ENCODE assay signal across 8 cellular contexts in the genomic region with DNA sequence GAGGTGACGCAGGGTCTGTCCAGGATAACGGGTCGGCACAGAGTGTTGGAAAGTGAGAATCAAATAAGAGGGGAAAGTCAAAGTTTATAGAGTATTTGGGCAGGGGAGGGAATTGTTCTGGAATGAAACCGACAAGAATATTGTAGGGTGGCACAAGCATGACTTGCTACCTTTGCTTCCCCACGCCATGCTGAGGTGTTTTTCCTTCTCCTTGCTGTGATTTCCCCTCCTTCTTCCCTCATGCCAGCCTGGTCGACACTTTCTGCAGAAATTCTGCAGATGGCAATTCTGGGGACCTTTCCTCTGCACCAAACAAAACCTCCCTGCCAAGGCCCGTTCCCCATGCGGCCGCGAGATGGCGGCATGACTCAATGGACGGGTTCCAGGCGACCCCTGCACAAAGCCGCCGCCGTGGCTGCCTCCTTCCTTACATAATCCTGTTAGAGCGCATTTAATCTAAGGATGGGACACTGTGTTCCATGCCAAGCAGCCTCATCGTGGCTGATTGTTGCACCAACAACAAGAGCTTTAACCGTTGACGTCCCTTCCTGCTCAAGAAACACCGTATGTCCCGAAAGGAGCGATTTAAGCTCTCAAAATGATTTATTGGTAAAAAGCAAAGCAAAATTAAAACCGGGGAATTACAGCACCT. TPM values are rescaled to one million over a fixed set of nuclear protein-coding genes. Genes with fewer than 3 reads are reported as not detected.
DNase-seq lines count a peak whose midpoint lies in the region; ATAC-seq, FAIRE-seq and TF ChIP-seq lines count a peak whose summit lies in the region.

A gene (minus strand): TSS at position 290 of the 652 bp plus-strand sequence. CDS start 10,616 bp downstream, outside the sequence.

- H2AFZ ChIP-seq in SK-N-SH (ENCODE audit: low read depth) = peak within 1 kb of the TSS; percentile 65

- 7% methylated on average over 17 of the region's 24 CpGs for WGBS in SK-N-SH (ENCODE audit: low lambda C conversion rate)
- WGBS in pancreas, 2 donors = 0 to 1% methylated on average over 24 of the region's 24 CpGs
- WGBS in thyroid gland, 2 donors = 3% methylated on average over 24 of the region's 24 CpGs

- H3K9me3 ChIP-seq in SK-N-SH (no peaks in the 10 kb centered on the region), cardiac muscle cell (ENCODE audit: low read depth) (no peaks in the 10 kb centered on the region), pancreas (no peaks in the 10 kb centered on the region), thyroid gland (no peaks in the 10 kb centered on the region)

- peak within 1 kb of the TSS; percentile 32 to 54 for H3K4me3 ChIP-seq in SK-N-SH (ENCODE audit: low read depth in 2 of 2, low read length in 1 of 2)
- peak within 1 kb of the TSS; percentile 22 for H3K4me3 ChIP-seq in cardiac muscle cell
- peak within 1 kb of the TSS; percentile 6 to 42 (median 20) for H3K4me3 ChIP-seq in pancreas
- H3K4me3 ChIP-seq in thyroid gland (replicated peaks in 1 of 3) = peak within 1 kb of the TSS in 2 of 3 donors; percentile 4 to 17

- H3K27ac Mint-ChIP-seq in activated naive CD4-positive, alpha-beta T cell treated with anti-CD3 and anti-CD28 coated beads, Interleukin-2, amount 50 U/mL, for 72 hours = no peak within 1 kb of the TSS

- TF ChIP-seq EP300 in SK-N-SH (IDR thresholded peaks at IDR 0.05; ENCODE audit: borderline replicate concordance in 1 of 2, low read depth in 1 of 2, low read length in 1 of 2) = no peak

- ATAC-seq in HG02623 (IDR thresholded peaks at IDR 0.05; ENCODE audit: unreplicated experiment) (peak; percentile 92), pancreas (peak; percentile 93 to 98 (median 96))
- peak; percentile 98 to 100 for ATAC-seq in activated naive CD4-positive, alpha-beta T cell treated with anti-CD3 and anti-CD28 coated beads, Interleukin-2, amount 50 U/mL, for 72 hours

- H3K27ac ChIP-seq in SK-N-SH (ENCODE audit: low read depth in 2 of 2, low read length in 1 of 2) (no peak within 1 kb of the TSS), cardiac muscle cell (no peak within 1 kb of the TSS), pancreas (peak within 1 kb of the TSS; percentile 27 to 53 (median 50)), thyroid gland (peak within 1 kb of the TSS; percentile 71 to 87 (median 83))

- H3K4me2 ChIP-seq in SK-N-SH = peak within 1 kb of the TSS; percentile 87

- H3K9me3 Mint-ChIP-seq in activated naive CD4-positive, alpha-beta T cell treated with anti-CD3 and anti-CD28 coated beads, Interleukin-2, amount 50 U/mL, for 72 hours = no peaks in the 10 kb centered on the region

- FAIRE-seq in pancreas (lab: Jason Lieb, UNC) = no peak

- H3F3A ChIP-seq in SK-N-SH (replicated peaks; ENCODE audit: insufficient read depth) = no peaks in the 10 kb centered on the region

- no peaks in the 10 kb centered on the region for H3K36me3 ChIP-seq in SK-N-SH (replicated peaks in 1 of 2; ENCODE audit: control insufficient read depth in 1 of 2, insufficient read depth in 2 of 2, low read length in 1 of 2)
- no peaks in the 10 kb centered on the region for H3K36me3 ChIP-seq in cardiac muscle cell
- H3K36me3 ChIP-seq in pancreas = no peaks in the 10 kb centered on the region
- no peaks in the 10 kb centered on the region for H3K36me3 ChIP-seq in thyroid gland

- H3K36me3 Mint-ChIP-seq in activated naive CD4-positive, alpha-beta T cell treated with anti-CD3 and anti-CD28 coated beads, Interleukin-2, amount 50 U/mL, for 72 hours = no peaks in the 10 kb centered on the region

- no peak within 1 kb of the TSS for H3K9ac ChIP-seq in SK-N-SH

- CTCF ChIA-PET in SK-N-SH (lab: Yijun Ruan, JAX) = interaction anchor here (0.6 to 2.8 kb wide), 35 partner anchors 9 to 1527 kb away, joined by 3 to 17 read pairs (median 4); a partner anchor contains a TSS

- no peaks in the 10 kb centered on the region for H3K79me2 ChIP-seq in SK-N-SH (ENCODE audit: insufficient read depth)

- H3K4me1 ChIP-seq in SK-N-SH (ENCODE audit: control insufficient read depth in 1 of 2, insufficient read depth in 2 of 2, low read depth in 1 of 2, low read length in 1 of 2) (peaks cover 0 to 5% of the 10 kb centered on the region in 2 experiments; a peak in 2 of 4 replicates), cardiac muscle cell (ENCODE audit: low read depth) (peaks cover 4% of the 10 kb centered on the region), pancreas (peaks cover 0 to 6% (median 5%) of the 10 kb centered on the region in 3 donors), thyroid gland (peaks cover 41 to 46% of the 10 kb centered on the region in 2 donors)

- TF ChIP-seq RAD21 in SK-N-SH (IDR thresholded peaks at IDR 0.05; ENCODE audit: low read length) = peak; percentile 97

- H4K20me1 ChIP-seq in SK-N-SH (ENCODE audit: insufficient read depth) = no peaks in the 10 kb centered on the region

- POLR2A ChIA-PET in SK-N-SH (lab: Yijun Ruan, JAX) = interaction anchor here (1.0 kb wide), 1 partner anchor 210 kb away, joined by 4 read pairs; a partner anchor contains a TSS

- intact Hi-C loops in pancreas (cut with DNase I) (loop anchor here in 1 of 3 donors (10.0 kb wide), 1 partner anchor 235 kb away; no protein-coding TSS in a partner anchor), thyroid gland (cut with DNase I) (loop anchor here (10.0 kb wide), 3 partner anchors 55 to 215 kb away; a partner anchor contains a TSS)

- no peaks in the 10 kb centered on the region for H3K9me2 ChIP-seq in SK-N-SH

- H3K27me3 ChIP-seq in SK-N-SH (ENCODE audit: insufficient read depth) (no peaks in the 10 kb centered on the region; the same call in 1 of the 2 replicates), cardiac muscle cell (no peaks in the 10 kb centered on the region), pancreas (no peaks in the 10 kb centered on the region), thyroid gland (no peaks in the 10 kb centered on the region)

- DNase-seq in GM10266 (ENCODE audit: extremely low spot score) (peak; percentile 77), NCI-H1092 treated with DMSO at 0.1 percent for 48 hours (lab: John Stamatoyannopoulos, UW) (peak; percentile 91), SK-N-SH (peak; percentile 87), cardiac muscle cell (ENCODE audit: low read depth in 1 of 2, low spot score in 1 of 2) (peak; percentile 89), pancreas (peak; percentile 69 to 91 (median 84)), thyroid gland (peak; percentile 88 to 89)
- DNase-seq in activated naive CD4-positive, alpha-beta T cell treated with anti-CD3 and anti-CD28 coated beads, Interleukin-2, amount 50 U/mL, for 72 hours (ENCODE audit: low spot score in 2 of 2) = peak; percentile 75 to 77

- TF ChIP-seq CTCF in GM10266 (IDR thresholded peaks at IDR 0.05; ENCODE audit: control insufficient read depth, insufficient read depth, low read depth, missing control alignments) = peak; percentile 95
- peak; percentile 96 for TF ChIP-seq CTCF in SK-N-SH (IDR thresholded peaks at IDR 0.05)
- peak; percentile 94 for TF ChIP-seq CTCF in cardiac muscle cell (IDR thresholded peaks at IDR 0.05; ENCODE audit: low read depth, low read length)
- TF ChIP-seq CTCF in pancreas (IDR thresholded peaks at IDR 0.05) = peak; percentile 68 to 93 (median 81)
- TF ChIP-seq CTCF in thyroid gland (IDR thresholded peaks at IDR 0.05) = peak; percentile 58 to 97 (median 92)

- no peak for TF ChIP-seq POLR2A in thyroid gland (IDR thresholded peaks at IDR 0.05)

TF ChIP-seq in SK-N-SH, 30 proteins besides CTCF, POLR2A, EP300 and RAD21:
- TF ChIP-seq SMC3 (IDR thresholded peaks at IDR 0.05; ENCODE audit: low read depth, low read length) = peak; percentile 90
- TF ChIP-seq, protein P1, sequence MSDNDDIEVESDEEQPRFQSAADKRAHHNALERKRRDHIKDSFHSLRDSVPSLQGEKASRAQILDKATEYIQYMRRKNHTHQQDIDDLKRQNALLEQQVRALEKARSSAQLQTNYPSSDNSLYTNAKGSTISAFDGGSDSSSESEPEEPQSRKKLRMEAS (IDR thresholded peaks at IDR 0.05; ENCODE audit: low read depth) = 0 out of 2 replicates have a peak, but pooled peaks have one; percentile 3
- no peak for TF ChIP-seq RFX5 (IDR thresholded peaks at IDR 0.05; ENCODE audit: low read length)
- TF ChIP-seq, protein P2, sequence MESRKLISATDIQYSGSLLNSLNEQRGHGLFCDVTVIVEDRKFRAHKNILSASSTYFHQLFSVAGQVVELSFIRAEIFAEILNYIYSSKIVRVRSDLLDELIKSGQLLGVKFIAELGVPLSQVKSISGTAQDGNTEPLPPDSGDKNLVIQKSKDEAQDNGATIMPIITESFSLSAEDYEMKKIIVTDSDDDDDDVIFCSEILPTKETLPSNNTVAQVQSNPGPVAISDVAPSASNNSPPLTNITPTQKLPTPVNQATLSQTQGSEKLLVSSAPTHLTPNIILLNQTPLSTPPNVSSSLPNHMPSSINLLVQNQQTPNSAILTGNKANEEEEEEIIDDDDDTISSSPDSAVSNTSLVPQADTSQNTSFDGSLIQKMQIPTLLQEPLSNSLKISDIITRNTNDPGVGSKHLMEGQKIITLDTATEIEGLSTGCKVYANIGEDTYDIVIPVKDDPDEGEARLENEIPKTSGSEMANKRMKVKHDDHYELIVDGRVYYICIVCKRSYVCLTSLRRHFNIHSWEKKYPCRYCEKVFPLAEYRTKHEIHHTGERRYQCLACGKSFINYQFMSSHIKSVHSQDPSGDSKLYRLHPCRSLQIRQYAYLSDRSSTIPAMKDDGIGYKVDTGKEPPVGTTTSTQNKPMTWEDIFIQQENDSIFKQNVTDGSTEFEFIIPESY (IDR thresholded peaks at IDR 0.05; ENCODE audit: borderline replicate concordance, low read depth) = no peak
- peak; percentile 43; the same call in 1 of the 2 replicates for TF ChIP-seq MXI1 (IDR thresholded peaks at IDR 0.05; ENCODE audit: low read depth, low read length)
- TF ChIP-seq RCOR1 (IDR thresholded peaks at IDR 0.05; ENCODE audit: low read length) = no peak
- TF ChIP-seq FOXJ3 (CRISPR knock-in tag; IDR thresholded peaks at IDR 0.05) = 0 out of 2 replicates have a peak, but pooled peaks have one; percentile 27
- TF ChIP-seq FOXM1 (IDR thresholded peaks at IDR 0.05; ENCODE audit: low read depth) = no peak
- peak; percentile 66 for TF ChIP-seq CHD2 (IDR thresholded peaks at IDR 0.05; ENCODE audit: low read length, partially characterized antibody)
- no peak for TF ChIP-seq EZH2phosphoT487 (IDR thresholded peaks at IDR 0.05; ENCODE audit: borderline replicate concordance, low read depth)

RNA-seq across cellular contexts. Expression of the gene that starts here (rescaled TPM):
- polyA plus RNA-seq in SK-N-SH (2012; rRNA removed) = not detected in 2 replicates
- polyA plus RNA-seq in SK-N-SH (2012; cell fraction: cytosol; rRNA removed) = 0.01 TPM in 2 replicates
- polyA plus RNA-seq in SK-N-SH (2012; cell fraction: nucleus; rRNA removed) = not detected in 2 replicates
- total RNA-seq in activated naive CD4-positive, alpha-beta T cell treated with anti-CD3 and anti-CD28 coated beads, Interleukin-2, amount 50 U/mL, for 72 hours = not detected
- total RNA-seq in cardiac muscle cell = not detected in 2 replicates
- polyA plus RNA-seq in cardiac muscle cell = 1.3 TPM in 1 of 2 replicates, not detected in the other
- 1 to 10 TPM in 4 of 6 donors, under 1 TPM in 2; 0.66 to 3.9 (median 1.3) TPM for total RNA-seq in pancreas
- polyA plus RNA-seq in pancreas = 1 to 10 TPM in 1 of 2 donors, under 1 TPM in 1; 0.19 to 1.0 TPM
- 10 to 100 TPM in 3 of 4 donors, 1 to 10 TPM in 1; 3.9 to 13.3 (median 11.2) TPM for total RNA-seq in thyroid gland

Comparison
In these comparisons a context has a peak if more than half of its experiments do, and no peak if none do; other contexts are left out.
1. Peak in DNase-seq, H3K4me3 ChIP-seq and H3K4me2 ChIP-seq in SK-N-SH; RNA of the gene not detected or under 1 TPM.
2. Peak in DNase-seq and ATAC-seq in activated naive CD4-positive, alpha-beta T cell treated with anti-CD3 and anti-CD28 coated beads, Interleukin-2, amount 50 U/mL, for 72 hours; RNA of the gene not detected or under 1 TPM.
3. H3K27ac ChIP-seq: peak in pancreas (4 of 4) and thyroid gland (3 of 3); none in SK-N-SH (0 of 2) and cardiac muscle cell (single experiment).
4. Peak in every context shown above with its lines, with median percentiles within 50 percentile points of each other: DNase-seq, CTCF ChIP-seq, ATAC-seq and H3K4me3 ChIP-seq.